ENCODE assay signal across 12 cellular contexts in the genomic region with DNA sequence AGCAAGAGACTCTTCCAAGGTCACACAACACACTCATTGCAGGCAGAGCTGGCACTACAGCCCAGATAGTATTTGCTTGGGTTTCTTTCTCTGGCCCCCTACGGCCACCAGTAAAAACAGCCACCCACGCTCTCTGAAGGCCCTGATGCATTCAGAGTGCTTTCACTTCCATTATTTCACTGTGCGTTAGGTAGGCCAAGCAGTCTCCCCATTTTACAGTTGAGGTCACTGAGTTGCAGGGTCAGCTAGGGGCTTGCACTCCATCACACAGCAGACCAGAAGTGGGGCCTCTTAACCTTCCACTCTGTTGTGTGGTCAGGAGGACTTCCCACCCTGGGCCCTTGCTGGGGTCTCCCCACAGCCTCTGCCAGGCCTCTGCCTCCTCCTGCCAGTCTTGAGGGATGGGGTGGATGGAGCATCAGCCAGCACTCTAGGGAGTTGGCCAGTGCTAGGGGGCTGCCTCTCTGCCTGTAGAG. TPM values are rescaled to one million over a fixed set of nuclear protein-coding genes. Genes with fewer than 3 reads are reported as not detected.
DNase-seq lines count a peak whose midpoint lies in the region; ATAC-seq, FAIRE-seq and TF ChIP-seq lines count a peak whose summit lies in the region.
"Had no signal": no experiment of that assay in that cellular context is flagged by ENCODE, and none has a peak within 500 bp of the region (broad histone marks: within the 10 kb centered on the region; RNA-seq: fewer than 3 reads in every experiment).

No MANE protein-coding gene starts in this region.

- TF ChIP-seq CTCF in HEK293 (tag by site-specific recombination; IDR thresholded peaks at IDR 0.05) = no peak
- TF ChIP-seq CTCF in activated CD8-positive, alpha-beta T cell treated with anti-CD3 and anti-CD28 coated beads for 36 hours (IDR thresholded peaks at IDR 0.05) = no peak

- H3K9me3 ChIP-seq in HEK293 (ENCODE audit: control insufficient read depth, insufficient read depth, low read depth, low read length) (no peaks in the 10 kb centered on the region), small intestine (ENCODE audit: control insufficient read depth, low read depth) (no peaks in the 10 kb centered on the region)

- ATAC-seq in activated CD8-positive, alpha-beta T cell treated with anti-CD3 and anti-CD28 coated beads for 36 hours = peak; percentile 8
- ATAC-seq: GM23338 had no signal

- DNase-seq in SIG-M5 treated with dmso at 0.1 percent for 504 hours (lab: John Stamatoyannopoulos, UW; ENCODE audit: unreplicated experiment) (peak; percentile 28), SIG-M5 (lab: John Stamatoyannopoulos, UW) (no peak), small intestine (no peak), C1 segment of cervical spinal cord (lab: John Stamatoyannopoulos, UW) (no peak), caudate nucleus (lab: John Stamatoyannopoulos, UW) (no peak), SHP77 (lab: John Stamatoyannopoulos, UW) (no peak)
- DNase-seq in activated CD8-positive, alpha-beta T cell treated with anti-CD3 and anti-CD28 coated beads for 36 hours = peak; percentile 68
- DNase-seq: NCI-H1092 had no signal

- peak overlapping the region; percentile 91 for H3K4me3 Mint-ChIP-seq in activated CD8-positive, alpha-beta T cell treated with anti-CD3 and anti-CD28 coated beads for 36 hours
- H3K4me3 Mint-ChIP-seq: GM23338 had no signal

- H3K36me3 Mint-ChIP-seq in activated CD8-positive, alpha-beta T cell treated with anti-CD3 and anti-CD28 coated beads for 36 hours (ENCODE audit: low read depth) = peaks cover 51% of the 10 kb centered on the region

- H3K36me3 ChIP-seq in HEK293 (ENCODE audit: control insufficient read depth in 2 of 2, insufficient read depth in 1 of 2, low read length in 2 of 2) = no peaks in the 10 kb centered on the region
- no peaks in the 10 kb centered on the region for H3K36me3 ChIP-seq in small intestine (ENCODE audit: control insufficient read depth in 2 of 2, insufficient read depth in 2 of 2, low read length in 2 of 2)

- H3K27me3 ChIP-seq in small intestine (ENCODE audit: control insufficient read depth in 2 of 2, insufficient read depth in 2 of 2, low read length in 2 of 2) = peaks cover 4 to 5% of the 10 kb centered on the region in 2 donors

- H3K27ac Mint-ChIP-seq in activated CD8-positive, alpha-beta T cell treated with anti-CD3 and anti-CD28 coated beads for 36 hours = peak overlapping the region; percentile 97
- H3K27ac Mint-ChIP-seq: GM23338 had no signal

- no peaks in the 10 kb centered on the region for H3K9me3 Mint-ChIP-seq in activated CD8-positive, alpha-beta T cell treated with anti-CD3 and anti-CD28 coated beads for 36 hours
- H3K9me3 Mint-ChIP-seq: GM23338 had no signal

- no peaks in the 10 kb centered on the region for H3K27me3 Mint-ChIP-seq in activated CD8-positive, alpha-beta T cell treated with anti-CD3 and anti-CD28 coated beads for 36 hours

- H3K4me1 ChIP-seq in HEK293 (ENCODE audit: control insufficient read depth, insufficient read depth, low read length) (no peaks in the 10 kb centered on the region; the same call in 1 of the 2 replicates), small intestine (ENCODE audit: control insufficient read depth in 2 of 2, insufficient read depth in 1 of 2, low read depth in 1 of 2, low read length in 1 of 2) (no peaks in the 10 kb centered on the region)

- CTCF ChIA-PET in HEK293 (lab: Yijun Ruan, JAX) = interaction anchor here (0.6 to 1.2 kb wide), 4 partner anchors 10 to 1798 kb away, joined by 3 to 4 read pairs (median 4); no protein-coding TSS in a partner anchor
- CTCF ChIA-PET in activated CD8-positive, alpha-beta T cell treated with anti-CD3 and anti-CD28 coated beads for 36 hours (lab: Charles Lee) = interaction anchor here (0.8 to 18.4 kb wide), 4 partner anchors 10 to 55 kb away, joined by 3 to 424 read pairs (median 5); partner anchors contain the start of gene TBKBP1

- H3K4me3 ChIP-seq in HEK293 (ENCODE audit: low read depth, low read length) (no peak overlapping the region), small intestine (ENCODE audit: low read depth in 1 of 2, low read length in 2 of 2) (peak overlapping the region in 1 of 2 donors; percentile 61)
- H3K4me3 ChIP-seq: GM23338 had no signal

- POLR2A ChIA-PET in HEK293 (lab: Yijun Ruan, JAX) = no interaction called here
- POLR2A ChIA-PET in activated CD8-positive, alpha-beta T cell treated with anti-CD3 and anti-CD28 coated beads for 36 hours (lab: Charles Lee) = interaction anchor here (0.9 to 27.1 kb wide), 11 partner anchors 10 to 86 kb away, joined by 3 to 493 read pairs (median 4); partner anchors contain the start of genes KPNB1 and TBKBP1

- FAIRE-seq in small intestine (lab: Jason Lieb, UNC) = no peak
- FAIRE-seq: A204.1, colon had no signal

- H3K4me1 Mint-ChIP-seq in activated CD8-positive, alpha-beta T cell treated with anti-CD3 and anti-CD28 coated beads for 36 hours (ENCODE audit: low read depth) = peaks cover 50% of the 10 kb centered on the region

- 74 to 87% (median 76%) methylated on average over 3 of the region's 3 CpGs for WGBS in small intestine, 3 donors

- intact Hi-C loops in activated CD8-positive, alpha-beta T cell treated with anti-CD3 and anti-CD28 coated beads for 36 hours (cut with micrococcal nuclease) = no loop called here

- no peak overlapping the region for H3K27ac ChIP-seq in HEK293 (ENCODE audit: extremely low read depth, low read depth, low read length)
- H3K27ac ChIP-seq in small intestine (ENCODE audit: low read depth in 1 of 2, low read length in 1 of 2) = peak overlapping the region; percentile 16 to 78
- no peak overlapping the region for H3K27ac ChIP-seq in caudate nucleus (ENCODE audit: low read depth, low read length)

TF ChIP-seq in HEK293, 187 proteins besides CTCF, POLR2A, EP300 and RAD21:
- TF ChIP-seq ZFP37 (tag by site-specific recombination; IDR thresholded peaks at IDR 0.05) (no peak), ZXDB (tag by site-specific recombination; IDR thresholded peaks at IDR 0.05) (no peak), ZBTB17 (tag by site-specific recombination; IDR thresholded peaks at IDR 0.05) (no peak), KLF9 (tag by site-specific recombination; IDR thresholded peaks at IDR 0.05; ENCODE audit: low read depth) (no peak), ZBTB21 (tag by site-specific recombination; IDR thresholded peaks at IDR 0.05) (no peak), ZSCAN16 (tag by site-specific recombination; IDR thresholded peaks at IDR 0.05) (no peak), ZFHX2 (tag by site-specific recombination; conservative IDR thresholded peaks at IDR 0.05) (0 out of 2 replicates have a peak, but pooled peaks have one; percentile 14), ZSCAN18 (tag by site-specific recombination; IDR thresholded peaks at IDR 0.05) (no peak), ZNF132 (tag by site-specific recombination; IDR thresholded peaks at IDR 0.05; ENCODE audit: borderline replicate concordance) (no peak), ZNF701 (tag by site-specific recombination; IDR thresholded peaks at IDR 0.05) (no peak), EGR2 (tag by site-specific recombination; IDR thresholded peaks at IDR 0.05; ENCODE audit: low read depth) (0 out of 2 replicates have a peak, but pooled peaks have one; percentile 22), ZNF692 (tag by site-specific recombination; IDR thresholded peaks at IDR 0.05) (no peak)

RNA-seq across cellular contexts. Expression of gene TBX21, which starts 2.5 kb away (rescaled TPM):
- total RNA-seq in activated CD8-positive, alpha-beta T cell treated with anti-CD3 and anti-CD28 coated beads for 36 hours = 10 to 100 TPM; 53.0 to 56.9 TPM
- under 1 TPM; 0.27 to 0.45 (median 0.31) TPM for polyA plus RNA-seq in small intestine
- total RNA-seq: GM23338 had no signal
- polyA plus RNA-seq: GM23338 had no signal

RNA-seq across cellular contexts. Expression of gene TBKBP1, which starts 41.6 kb away (rescaled TPM):
- total RNA-seq in activated CD8-positive, alpha-beta T cell treated with anti-CD3 and anti-CD28 coated beads for 36 hours = 10 to 100 TPM; 12.4 to 13.6 TPM
- 1 to 10 TPM in 2 of 3 donors, under 1 TPM in 1; 0.22 to 5.5 (median 3.5) TPM for polyA plus RNA-seq in small intestine

Comparison
In these comparisons a context has a peak if more than half of its experiments do, and no peak if none do; other contexts are left out.
1. DNase-seq: peak in SIG-M5 treated with dmso at 0.1 percent for 504 hours (single experiment) and activated CD8-positive, alpha-beta T cell treated with anti-CD3 and anti-CD28 coated beads for 36 hours (single experiment); none in SIG-M5 (single experiment), small intestine (single experiment), C1 segment of cervical spinal cord (0 of 14), caudate nucleus (0 of 61) and SHP77 (0 of 2).
2. H3K27ac ChIP-seq: peak in small intestine (2 of 2); none in HEK293 (single experiment) and caudate nucleus (single experiment).